Comparison of ENCODE assay signal across 11 cellular contexts in the genomic region with DNA sequence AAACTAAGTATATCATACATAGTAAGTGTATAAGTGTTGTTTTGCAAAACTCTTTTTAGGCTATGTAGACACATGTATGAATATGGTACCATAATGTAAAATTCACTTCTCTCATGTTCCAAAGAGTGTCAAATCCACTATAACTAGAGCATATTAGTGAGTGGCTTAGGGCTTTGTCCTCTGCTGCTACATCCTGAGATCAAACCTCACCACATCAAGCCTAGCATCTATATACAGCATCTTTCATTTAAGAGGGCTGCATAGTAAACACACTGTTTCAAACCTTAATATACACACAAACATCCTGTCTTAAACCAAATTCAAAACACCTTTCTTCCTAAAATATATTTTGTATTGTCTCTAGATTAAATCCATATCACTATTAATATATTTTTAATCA. TPM values are rescaled to one million over a fixed set of nuclear protein-coding genes. Genes with fewer than 3 reads are reported as not detected.
A peak's percentile ranks its signal among the peaks of the same experiment; 100 is the strongest.
DNase-seq lines count a peak whose midpoint lies in the region; ATAC-seq and TF ChIP-seq lines count a peak whose summit lies in the region.
"Had no signal": no experiment of that assay in that cellular context is flagged by ENCODE, and none has a peak within 500 bp of the region (broad histone marks: within the 10 kb centered on the region; RNA-seq: fewer than 3 reads in every experiment).

No MANE protein-coding gene starts in this region.

- H3K79me2 ChIP-seq in hepatocyte = peaks cover 100% of the 10 kb centered on the region

- intact Hi-C loops in esophagus muscularis mucosa (cut with DNase I) = loop anchor here (10.0 kb wide), 1 partner anchor 74 kb away; no protein-coding TSS in a partner anchor

- no peaks in the 10 kb centered on the region for H3K9me3 Mint-ChIP-seq in activated T-cell treated with anti-CD3 and anti-CD28 coated beads, Interleukin-2, amount 50 U/mL, for 4 hours
- H3K9me3 Mint-ChIP-seq in T-helper 1 cell treated with Interleukin-12 subunit alpha and Interleukin-12 subunit beta and Interleukin-4 antibody, amounts not matched to agents 30 μg/mL and 1 μg/mL, for 36 hours = no peaks in the 10 kb centered on the region
- no peaks in the 10 kb centered on the region for H3K9me3 Mint-ChIP-seq in progenitor cell of endocrine pancreas (ENCODE audit: low read depth)
- H3K9me3 Mint-ChIP-seq: nephron progenitor cell had no signal

- H3K27me3 ChIP-seq in esophagus muscularis mucosa = no peaks in the 10 kb centered on the region
- H3K27me3 ChIP-seq in suprapubic skin = no peaks in the 10 kb centered on the region
- H3K27me3 ChIP-seq in hepatocyte = no peaks in the 10 kb centered on the region
- H3K27me3 ChIP-seq: uterus had no signal

- H3K27ac ChIP-seq in esophagus muscularis mucosa (replicated peaks in 1 of 4) (peak overlapping the region in 1 of 4 donors; percentile 59), suprapubic skin (peak overlapping the region; percentile 75), hepatocyte (no peak overlapping the region)

- TF ChIP-seq CTCF in esophagus muscularis mucosa (IDR thresholded peaks at IDR 0.05) (no peak), suprapubic skin (IDR thresholded peaks at IDR 0.05) (no peak), progenitor cell of endocrine pancreas (IDR thresholded peaks at IDR 0.05; ENCODE audit: unreplicated experiment) (no peak), hepatocyte (IDR thresholded peaks at IDR 0.05; ENCODE audit: poor library complexity) (no peak)

- no peak for TF ChIP-seq EP300 in esophagus muscularis mucosa (IDR thresholded peaks at IDR 0.05)
- TF ChIP-seq EP300 in suprapubic skin (IDR thresholded peaks at IDR 0.05) = no peak

- H3K9me3 ChIP-seq in esophagus muscularis mucosa (no peaks in the 10 kb centered on the region), suprapubic skin (no peaks in the 10 kb centered on the region), hepatocyte (ENCODE audit: low read depth) (no peaks in the 10 kb centered on the region)
- H3K9me3 ChIP-seq: uterus had no signal

- H4K20me1 ChIP-seq in hepatocyte (ENCODE audit: insufficient read depth, poor library complexity, severe bottlenecking) = peaks cover 32% of the 10 kb centered on the region

- ATAC-seq in activated T-cell treated with anti-CD3 and anti-CD28 coated beads, Interleukin-2, amount 50 U/mL, for 4 hours = peak in 1 of 2 donors; percentile 28
- no peak for ATAC-seq in activated CD4-positive, CD25-positive, alpha-beta regulatory T cell treated with anti-CD3 and anti-CD28 coated beads, Interleukin-2, amount 50 U/mL, for 24 hours

- H3K4me2 ChIP-seq in hepatocyte = no peak overlapping the region

- peaks cover 72% of the 10 kb centered on the region for H3K4me1 Mint-ChIP-seq in activated T-cell treated with anti-CD3 and anti-CD28 coated beads, Interleukin-2, amount 50 U/mL, for 4 hours (ENCODE audit: low read depth)
- peaks cover 71% of the 10 kb centered on the region for H3K4me1 Mint-ChIP-seq in T-helper 1 cell treated with Interleukin-12 subunit alpha and Interleukin-12 subunit beta and Interleukin-4 antibody, amounts not matched to agents 30 μg/mL and 1 μg/mL, for 36 hours (ENCODE audit: low read depth)
- peaks cover 31% of the 10 kb centered on the region for H3K4me1 Mint-ChIP-seq in progenitor cell of endocrine pancreas (ENCODE audit: low read depth)

- no peaks in the 10 kb centered on the region for H3K9me2 ChIP-seq in hepatocyte (replicated peaks; ENCODE audit: insufficient read depth)

- DNase-seq in activated T-cell treated with anti-CD3 and anti-CD28 coated beads, Interleukin-2, amount 50 U/mL, for 4 hours = no peak
- DNase-seq in activated T-cell treated with anti-CD3 and anti-CD28 coated beads, Interleukin-2, amount 50 U/mL, for 1 hour = no peak
- no peak for DNase-seq in esophagus muscularis mucosa (ENCODE audit: extremely low spot score)
- no peak for DNase-seq in suprapubic skin (ENCODE audit: low spot score in 2 of 2)
- no peak for DNase-seq in progenitor cell of endocrine pancreas (ENCODE audit: low spot score, unreplicated experiment)
- no peak for DNase-seq in hepatocyte (ENCODE audit: low spot score)
- DNase-seq: activated CD4-positive, alpha-beta T cell treated with anti-CD3 and anti-CD28 coated beads, Interleukin-2, amount 50 U/mL, for 48 hours; nephron progenitor cell; uterus had no signal

- H3K4me3 Mint-ChIP-seq in activated T-cell treated with anti-CD3 and anti-CD28 coated beads, Interleukin-2, amount 50 U/mL, for 4 hours = peak overlapping the region; percentile 93
- H3K4me3 Mint-ChIP-seq in T-helper 1 cell treated with Interleukin-12 subunit alpha and Interleukin-12 subunit beta and Interleukin-4 antibody, amounts not matched to agents 30 μg/mL and 1 μg/mL, for 36 hours = peak overlapping the region; percentile 89
- no peak overlapping the region for H3K4me3 Mint-ChIP-seq in progenitor cell of endocrine pancreas (ENCODE audit: low read depth)
- H3K4me3 Mint-ChIP-seq: nephron progenitor cell had no signal

- H3K4me1 ChIP-seq in esophagus muscularis mucosa (peaks cover 39 to 58% (median 50%) of the 10 kb centered on the region in 4 donors), suprapubic skin (peaks cover 66% of the 10 kb centered on the region), hepatocyte (ENCODE audit: insufficient read depth) (peaks cover 30% of the 10 kb centered on the region)

- TF ChIP-seq POLR2A in esophagus muscularis mucosa (IDR thresholded peaks at IDR 0.05; ENCODE audit: low read depth) (no peak), suprapubic skin (IDR thresholded peaks at IDR 0.05) (no peak)

- H3K27ac Mint-ChIP-seq in T-helper 1 cell treated with Interleukin-12 subunit alpha and Interleukin-12 subunit beta and Interleukin-4 antibody, amounts not matched to agents 30 μg/mL and 1 μg/mL, for 36 hours = peak overlapping the region; percentile 80
- no peak overlapping the region for H3K27ac Mint-ChIP-seq in progenitor cell of endocrine pancreas

- no peaks in the 10 kb centered on the region for H3K36me3 ChIP-seq in esophagus muscularis mucosa
- H3K36me3 ChIP-seq in suprapubic skin = no peaks in the 10 kb centered on the region
- H3K36me3 ChIP-seq in hepatocyte (replicated peaks; ENCODE audit: insufficient read depth, low read depth) = no peaks in the 10 kb centered on the region
- H3K36me3 ChIP-seq: uterus had no signal

- H3K36me3 Mint-ChIP-seq in activated T-cell treated with anti-CD3 and anti-CD28 coated beads, Interleukin-2, amount 50 U/mL, for 4 hours (ENCODE audit: insufficient read depth) = peaks cover 21% of the 10 kb centered on the region
- H3K36me3 Mint-ChIP-seq in T-helper 1 cell treated with Interleukin-12 subunit alpha and Interleukin-12 subunit beta and Interleukin-4 antibody, amounts not matched to agents 30 μg/mL and 1 μg/mL, for 36 hours (ENCODE audit: low read depth) = peaks cover 43% of the 10 kb centered on the region
- peaks cover 5% of the 10 kb centered on the region for H3K36me3 Mint-ChIP-seq in progenitor cell of endocrine pancreas (ENCODE audit: insufficient read depth)

- no peaks in the 10 kb centered on the region for H3K27me3 Mint-ChIP-seq in activated T-cell treated with anti-CD3 and anti-CD28 coated beads, Interleukin-2, amount 50 U/mL, for 4 hours (ENCODE audit: low read depth)
- H3K27me3 Mint-ChIP-seq in T-helper 1 cell treated with Interleukin-12 subunit alpha and Interleukin-12 subunit beta and Interleukin-4 antibody, amounts not matched to agents 30 μg/mL and 1 μg/mL, for 36 hours (ENCODE audit: low read depth) = no peaks in the 10 kb centered on the region
- no peaks in the 10 kb centered on the region for H3K27me3 Mint-ChIP-seq in progenitor cell of endocrine pancreas

- no peak overlapping the region for H2AFZ ChIP-seq in hepatocyte

- H3K4me3 ChIP-seq in esophagus muscularis mucosa (peak overlapping the region; percentile 16 to 43 (median 30)), suprapubic skin (peak overlapping the region; percentile 39), hepatocyte (no peak overlapping the region)

RNA-seq across cellular contexts. Expression of a gene that starts 38.6 kb away (rescaled TPM):
- 10 to 100 TPM; 49.0 to 56.6 (median 55.9) TPM for total RNA-seq in activated T-cell treated with anti-CD3 and anti-CD28 coated beads, Interleukin-2, amount 50 U/mL, for 4 hours
- total RNA-seq in esophagus muscularis mucosa = 10 to 100 TPM; 66.9 to 96.2 (median 72.1) TPM
- total RNA-seq in suprapubic skin = 100 to 1,000 TPM in 3 of 4 donors, 10 to 100 TPM in 1; 81.7 to 123 (median 111) TPM
- 87.7 and 89.7 TPM in 2 replicates for total RNA-seq in progenitor cell of endocrine pancreas
- 91.1 and 94.6 TPM in 2 replicates for total RNA-seq in hepatocyte
- 39.4 and 44.4 TPM in 2 replicates for polyA plus RNA-seq in hepatocyte
